Comparison of ENCODE assay signal across 9 cellular contexts in genomic region chr15:20878464-20878863, GRCh38. TPM values are rescaled to one million over a fixed set of nuclear protein-coding genes. Genes with fewer than 3 reads are reported as not detected.
"Had no signal": no experiment of that assay in that cellular context is flagged by ENCODE, and none has a peak within 500 bp of the region (broad histone marks: within the 10 kb centered on the region; RNA-seq: fewer than 3 reads in every experiment).

No MANE protein-coding gene starts in this region.

RNA-seq across cellular contexts. Expression of gene POTEB2, which starts 12.3 kb away (rescaled TPM):
- total RNA-seq: LHCN-M2, MCF 10A, NCI-H460, OCI-LY7, PC-9, Right ventricle myocardium inferior, RPMI7951, SJCRH30, SK-MEL-5 had no signal
